Comparison of ENCODE assay signal across 8 cellular contexts in genomic region chr17:61635913-61636432, GRCh38. TPM values are rescaled to one million over a fixed set of nuclear protein-coding genes. Genes with fewer than 3 reads are reported as not detected.
DNase-seq lines count a peak whose midpoint lies in the region; ATAC-seq lines count a peak whose summit lies in the region.

No MANE protein-coding gene starts in this region.

- H3K27ac Mint-ChIP-seq in activated naive CD4-positive, alpha-beta T cell treated with anti-CD3 and anti-CD28 coated beads, Interleukin-2, amount 10 ng/mL, durations not matched to agents 7 days and 5 days = no peak overlapping the region

- ATAC-seq in GM18498 (IDR thresholded peaks at IDR 0.05; ENCODE audit: unreplicated experiment) (no peak), GM19452 (IDR thresholded peaks at IDR 0.05; ENCODE audit: unreplicated experiment) (no peak)

- peaks cover 1% of the 10 kb centered on the region for H3K36me3 Mint-ChIP-seq in activated naive CD4-positive, alpha-beta T cell treated with anti-CD3 and anti-CD28 coated beads, Interleukin-2, amount 10 ng/mL, durations not matched to agents 7 days and 5 days

- DNase-seq in Daoy (ENCODE audit: low read depth) (peak; percentile 57), Kasumi-1 (lab: John Stamatoyannopoulos, UW) (peak; percentile 83 to 95), RPMI7951 (ENCODE audit: low read depth) (peak; percentile 52), islet precursor cell (peak; percentile 69)
- DNase-seq in activated naive CD4-positive, alpha-beta T cell treated with anti-CD3 and anti-CD28 coated beads, Interleukin-2, amount 10 ng/mL, durations not matched to agents 7 days and 5 days = peak; percentile 74
- DNase-seq in stimulated activated CD8-positive, alpha-beta memory T cell treated with anti-CD3 and anti-CD28 coated beads, Interleukin-4, amount 100 ng/mL, for 24 hours (ENCODE audit: low read depth) = peak; percentile 19

- H3K27me3 Mint-ChIP-seq in activated naive CD4-positive, alpha-beta T cell treated with anti-CD3 and anti-CD28 coated beads, Interleukin-2, amount 10 ng/mL, durations not matched to agents 7 days and 5 days = peaks cover 26% of the 10 kb centered on the region

- no peaks in the 10 kb centered on the region for H3K4me1 Mint-ChIP-seq in activated naive CD4-positive, alpha-beta T cell treated with anti-CD3 and anti-CD28 coated beads, Interleukin-2, amount 10 ng/mL, durations not matched to agents 7 days and 5 days

- H3K4me3 Mint-ChIP-seq in activated naive CD4-positive, alpha-beta T cell treated with anti-CD3 and anti-CD28 coated beads, Interleukin-2, amount 10 ng/mL, durations not matched to agents 7 days and 5 days = no peak overlapping the region

- no peaks in the 10 kb centered on the region for H3K9me3 Mint-ChIP-seq in activated naive CD4-positive, alpha-beta T cell treated with anti-CD3 and anti-CD28 coated beads, Interleukin-2, amount 10 ng/mL, durations not matched to agents 7 days and 5 days

- CTCF ChIA-PET in activated naive CD4-positive, alpha-beta T cell treated with anti-CD3 and anti-CD28 coated beads, Interleukin-2, amount 10 ng/mL, durations not matched to agents 7 days and 5 days (lab: Charles Lee) = interaction anchor here (0.8 to 3.2 kb wide), 10 partner anchors 13 to 478 kb away, joined by 3 to 18 read pairs (median 4); no protein-coding TSS in a partner anchor

RNA-seq across cellular contexts. Expression of gene NACA2, which starts 45.0 kb away (rescaled TPM):
- not detected in 2 replicates for total RNA-seq in Daoy (2014; rRNA removed; shearing (Covaris generic))
- total RNA-seq in RPMI7951 (2014; rRNA removed; shearing (Covaris generic)) = not detected in 2 replicates

Comparison
In these comparisons a context has a peak if more than half of its experiments do, and no peak if none do; other contexts are left out.
1. DNase-seq: peak in every context shown above with its lines; median percentile 89 in Kasumi-1; 74 in activated naive CD4-positive, alpha-beta T cell treated with anti-CD3 and anti-CD28 coated beads, Interleukin-2, amount 10 ng/mL, durations not matched to agents 7 days and 5 days; 69 in islet precursor cell; 57 in Daoy; 52 in RPMI7951; 19 in stimulated activated CD8-positive, alpha-beta memory T cell treated with anti-CD3 and anti-CD28 coated beads, Interleukin-4, amount 100 ng/mL, for 24 hours.